In genomic region chr14:73833024-73833423, GRCh38 we compare ENCODE assay signal across 19 cellular contexts. TPM values are rescaled to one million over a fixed set of nuclear protein-coding genes. Genes with fewer than 3 reads are reported as not detected.
DNase-seq lines count a peak whose midpoint lies in the region; ATAC-seq, FAIRE-seq and TF ChIP-seq lines count a peak whose summit lies in the region.
"Had no signal": no experiment of that assay in that cellular context is flagged by ENCODE, and none has a peak within 500 bp of the region (broad histone marks: within the 10 kb centered on the region; RNA-seq: fewer than 3 reads in every experiment).

No MANE protein-coding gene starts in this region.

- no peak for TF ChIP-seq EP300 in A549 (IDR thresholded peaks at IDR 0.05)

- peak overlapping the region; percentile 57 for H3K4me2 ChIP-seq in A549

- TF ChIP-seq CTCF in A549 (IDR thresholded peaks at IDR 0.05) (no peak), brain (conservative IDR thresholded peaks at IDR 0.05) (no peak)

- no peak for DNase-seq in A549 (ENCODE audit: low read depth in 1 of 2, low spot score in 1 of 2)
- peak; percentile 25 for DNase-seq in HK-2 (ENCODE audit: unreplicated experiment)
- no peak for DNase-seq in activated naive CD4-positive, alpha-beta T cell treated with anti-CD3 and anti-CD28 coated beads, Interleukin-2, amount 10 ng/mL, durations not matched to agents 7 days and 5 days
- DNase-seq in globus pallidus (ENCODE audit: low spot score) = no peak
- DNase-seq in T-helper 17 cell = no peak
- DNase-seq in DMS79 (lab: John Stamatoyannopoulos, UW) = no peak
- DNase-seq: activated CD4-positive, alpha-beta T cell treated with anti-CD3 and anti-CD28 coated beads for 36 hours; activated naive CD8-positive, alpha-beta T cell treated with anti-CD3 and anti-CD28 coated beads for 36 hours; COR-L47; naive thymus-derived CD8-positive, alpha-beta T cell; NCI-H774; testis had no signal

- peak in 1 of 2 experiments; percentile 24; a peak in 1 of 6 replicates for ATAC-seq in A549
- no peak for ATAC-seq in T-helper 17 cell
- ATAC-seq: activated CD4-positive, alpha-beta T cell treated with anti-CD3 and anti-CD28 coated beads for 36 hours; naive thymus-derived CD8-positive, alpha-beta T cell had no signal

- no peak for FAIRE-seq in A549 (lab: Jason Lieb, UNC)
- FAIRE-seq: GM18507 had no signal

- peaks cover 0 to 4% (median 0%) of the 10 kb centered on the region in 5 experiments for H3K9me3 Mint-ChIP-seq in brain
- no peaks in the 10 kb centered on the region for H3K9me3 Mint-ChIP-seq in activated naive CD4-positive, alpha-beta T cell treated with anti-CD3 and anti-CD28 coated beads, Interleukin-2, amount 10 ng/mL, durations not matched to agents 7 days and 5 days
- H3K9me3 Mint-ChIP-seq: activated naive CD8-positive, alpha-beta T cell treated with anti-CD3 and anti-CD28 coated beads for 36 hours; GM23338; IgD-negative memory B cell; naive thymus-derived CD8-positive, alpha-beta T cell; T-helper 2 cell treated with Interferon-gamma antibody and Interleukin-4, amounts not matched to agents 5 μg/mL and 100 μg/mL, for 36 hours had no signal

- TF ChIP-seq POLR2A in A549 (IDR thresholded peaks at IDR 0.05; ENCODE audit: low read length) = no peak

- H3K27ac Mint-ChIP-seq in brain (peak overlapping the region in 4 of 5 experiments; percentile 34 to 92 (median 80)), T-helper 17 cell (no peak overlapping the region)
- no peak overlapping the region for H3K27ac Mint-ChIP-seq in activated naive CD4-positive, alpha-beta T cell treated with anti-CD3 and anti-CD28 coated beads, Interleukin-2, amount 10 ng/mL, durations not matched to agents 7 days and 5 days
- H3K27ac Mint-ChIP-seq: activated CD4-positive, alpha-beta T cell treated with anti-CD3 and anti-CD28 coated beads for 36 hours; activated naive CD8-positive, alpha-beta T cell treated with anti-CD3 and anti-CD28 coated beads for 36 hours; GM23338; IgD-negative memory B cell; T-helper 2 cell treated with Interferon-gamma antibody and Interleukin-4, amounts not matched to agents 5 μg/mL and 100 μg/mL, for 36 hours had no signal

- H3K27me3 ChIP-seq in layer of hippocampus (ENCODE audit: control insufficient read depth, insufficient read depth, low read length) = no peaks in the 10 kb centered on the region
- H3K27me3 ChIP-seq: heart right ventricle, testis had no signal

- H3K27me3 Mint-ChIP-seq in brain (no peaks in the 10 kb centered on the region), T-helper 17 cell (no peaks in the 10 kb centered on the region)
- H3K27me3 Mint-ChIP-seq in activated naive CD4-positive, alpha-beta T cell treated with anti-CD3 and anti-CD28 coated beads, Interleukin-2, amount 10 ng/mL, durations not matched to agents 7 days and 5 days = peaks cover 6% of the 10 kb centered on the region
- H3K27me3 Mint-ChIP-seq: activated CD4-positive, alpha-beta T cell treated with anti-CD3 and anti-CD28 coated beads for 36 hours; activated naive CD8-positive, alpha-beta T cell treated with anti-CD3 and anti-CD28 coated beads for 36 hours; IgD-negative memory B cell; naive thymus-derived CD8-positive, alpha-beta T cell had no signal

- no peaks in the 10 kb centered on the region for H3K36me3 Mint-ChIP-seq in brain
- H3K36me3 Mint-ChIP-seq in activated naive CD4-positive, alpha-beta T cell treated with anti-CD3 and anti-CD28 coated beads, Interleukin-2, amount 10 ng/mL, durations not matched to agents 7 days and 5 days = no peaks in the 10 kb centered on the region
- H3K36me3 Mint-ChIP-seq in T-helper 17 cell (ENCODE audit: low read depth) = no peaks in the 10 kb centered on the region
- H3K36me3 Mint-ChIP-seq: activated naive CD8-positive, alpha-beta T cell treated with anti-CD3 and anti-CD28 coated beads for 36 hours; IgD-negative memory B cell; naive thymus-derived CD8-positive, alpha-beta T cell had no signal

- 44% methylated on average over 1 of the region's 1 CpG for WGBS in A549 (ENCODE audit: missing lambda C conversion rate)

- POLR2A ChIA-PET in A549 (lab: Yijun Ruan, JAX) = interaction anchor here (2.0 kb wide), 1 partner anchor 19 kb away, joined by 9 read pairs; the partner anchor contains the start of gene PTGR2

- CTCF ChIA-PET in A549 (lab: Yijun Ruan, JAX) = interaction anchor here (1.3 to 11.9 kb wide), 2 partner anchors 11 to 106 kb away, joined by 4 to 191 read pairs; no protein-coding TSS in a partner anchor
- CTCF ChIA-PET in activated naive CD4-positive, alpha-beta T cell treated with anti-CD3 and anti-CD28 coated beads, Interleukin-2, amount 10 ng/mL, durations not matched to agents 7 days and 5 days (lab: Charles Lee) = no interaction called here

- H3K9me3 ChIP-seq in A549 (no peaks in the 10 kb centered on the region), T-helper 17 cell (ENCODE audit: control insufficient read depth, low read length, poor library complexity, severe bottlenecking) (no peaks in the 10 kb centered on the region)
- H3K9me3 ChIP-seq: heart right ventricle, testis had no signal

- H3K4me3 Mint-ChIP-seq in brain = peak overlapping the region in 4 of 5 experiments; percentile 15 to 63 (median 54)
- no peak overlapping the region for H3K4me3 Mint-ChIP-seq in activated naive CD4-positive, alpha-beta T cell treated with anti-CD3 and anti-CD28 coated beads, Interleukin-2, amount 10 ng/mL, durations not matched to agents 7 days and 5 days
- no peak overlapping the region for H3K4me3 Mint-ChIP-seq in T-helper 17 cell
- H3K4me3 Mint-ChIP-seq: activated CD4-positive, alpha-beta T cell treated with anti-CD3 and anti-CD28 coated beads for 36 hours; activated naive CD8-positive, alpha-beta T cell treated with anti-CD3 and anti-CD28 coated beads for 36 hours; GM23338; naive thymus-derived CD8-positive, alpha-beta T cell; T-helper 2 cell treated with Interferon-gamma antibody and Interleukin-4, amounts not matched to agents 5 μg/mL and 100 μg/mL, for 36 hours had no signal

- peaks cover 27% of the 10 kb centered on the region for H3K4me1 ChIP-seq in A549
- H3K4me1 ChIP-seq: testis had no signal

- no peak for TF ChIP-seq RAD21 in A549 (conservative IDR thresholded peaks at IDR 0.05 in 1 of 2, IDR thresholded peaks at IDR 0.05 in 1 of 2)

- no peak overlapping the region for H3K4me3 ChIP-seq in A549
- H3K4me3 ChIP-seq: GM23338, heart right ventricle, testis had no signal

- peaks cover 17% of the 10 kb centered on the region for H3K4me1 Mint-ChIP-seq in brain
- peaks cover 6% of the 10 kb centered on the region for H3K4me1 Mint-ChIP-seq in activated naive CD4-positive, alpha-beta T cell treated with anti-CD3 and anti-CD28 coated beads, Interleukin-2, amount 10 ng/mL, durations not matched to agents 7 days and 5 days
- H3K4me1 Mint-ChIP-seq in T-helper 17 cell = peaks cover 9% of the 10 kb centered on the region

- H3K27ac ChIP-seq in A549 (peak overlapping the region; percentile 53 to 81), layer of hippocampus (ENCODE audit: low read depth, low read length) (peak overlapping the region; percentile 50)
- H3K27ac ChIP-seq: testis had no signal

TF ChIP-seq in A549, 52 proteins besides CTCF, POLR2A, EP300 and RAD21 (continues in another document):
- no peak for TF ChIP-seq ZFP36 (IDR thresholded peaks at IDR 0.05; ENCODE audit: borderline replicate concordance, partially characterized antibody)
- TF ChIP-seq GATA3 (IDR thresholded peaks at IDR 0.05; ENCODE audit: borderline replicate concordance) = no peak
- no peak for TF ChIP-seq HEYL (CRISPR knock-in tag; IDR thresholded peaks at IDR 0.05)
- TF ChIP-seq RFX5 (IDR thresholded peaks at IDR 0.05) = no peak
- TF ChIP-seq JUN (IDR thresholded peaks at IDR 0.05) = no peak
- TF ChIP-seq USF2 (IDR thresholded peaks at IDR 0.05) = no peak
- TF ChIP-seq BCL3 (IDR thresholded peaks at IDR 0.05) = no peak
- no peak for TF ChIP-seq MYC (IDR thresholded peaks at IDR 0.05; ENCODE audit: borderline replicate concordance, low read length)
- TF ChIP-seq HOXB5 (CRISPR knock-in tag; IDR thresholded peaks at IDR 0.05) = no peak
- no peak for TF ChIP-seq MAX (IDR thresholded peaks at IDR 0.05)
- no peak for TF ChIP-seq CEBPB (IDR thresholded peaks at IDR 0.05)

RNA-seq across cellular contexts. Expression of gene PTGR2, which starts 18.6 kb away (rescaled TPM):
- polyA plus RNA-seq in A549 (2011; rRNA removed) (17.7 and 30.5 TPM in 2 replicates), A549 (2017; fragmentation: RNase III; extraction: RNeasy Plus Mini Kit Qiagen cat#74134 plus additional on column Dnase treatment) (11.3 to 14.0 TPM (median 13.5 TPM) in 3 replicates), brain (ENCODE audit: insufficient read depth, low read depth, low replicate concordance) (10.5 TPM)
- polyA plus RNA-seq in A549 (2012; cell fraction: cytosol; rRNA removed) = 3.0 and 3.1 TPM in 2 replicates
- 1.5 and 3.2 TPM in 2 replicates for polyA plus RNA-seq in A549 (2012; cell fraction: nucleus; rRNA removed)
- polyA minus RNA-seq in A549 (2011; rRNA and poly(A)+ RNA removed) = 4.0 and 5.2 TPM in 2 replicates
- 1 to 10 TPM; 1.3 to 1.4 TPM for total RNA-seq in T-helper 17 cell

RNA-seq across cellular contexts. Expression of gene ZNF410, which starts 53.6 kb away (rescaled TPM):
- 70.8 and 87.7 TPM in 2 replicates for polyA plus RNA-seq in A549 (2011; rRNA removed)
- polyA plus RNA-seq in A549 (2012; cell fraction: cytosol; rRNA removed) = 17.0 and 20.1 TPM in 2 replicates
- 10.9 and 16.6 TPM in 2 replicates for polyA plus RNA-seq in A549 (2012; cell fraction: nucleus; rRNA removed)
- polyA plus RNA-seq in A549 (2017; fragmentation: RNase III; extraction: RNeasy Plus Mini Kit Qiagen cat#74134 plus additional on column Dnase treatment) = 33.2 to 35.8 TPM (median 35.3 TPM) in 3 replicates
- 54.1 and 54.7 TPM in 2 replicates for polyA minus RNA-seq in A549 (2011; rRNA and poly(A)+ RNA removed)
- polyA plus RNA-seq in brain (ENCODE audit: insufficient read depth, low read depth, low replicate concordance) = 47.7 TPM
- total RNA-seq in T-helper 17 cell = 10 to 100 TPM; 92.7 to 97.8 TPM

Comparison
In these comparisons a context has a peak if more than half of its experiments do, and no peak if none do; other contexts are left out.
1. H3K27ac Mint-ChIP-seq: peak in brain (4 of 5); none in activated naive CD4-positive, alpha-beta T cell treated with anti-CD3 and anti-CD28 coated beads, Interleukin-2, amount 10 ng/mL, durations not matched to agents 7 days and 5 days (single experiment) and T-helper 17 cell (single experiment).
2. H3K4me3 Mint-ChIP-seq: peak in brain (4 of 5); none in activated naive CD4-positive, alpha-beta T cell treated with anti-CD3 and anti-CD28 coated beads, Interleukin-2, amount 10 ng/mL, durations not matched to agents 7 days and 5 days (single experiment) and T-helper 17 cell (single experiment).